ENCODE assay signal across 1 cellular context in genomic region chr16:11278681-11279628, GRCh38.
TF ChIP-seq lines count a peak whose summit lies in the region.

No MANE protein-coding gene starts in this region.

TF ChIP-seq in IMR-90, 13 proteins besides CTCF, POLR2A, EP300 and RAD21:
- no peak for TF ChIP-seq RFX5 (IDR thresholded peaks at IDR 0.05; ENCODE audit: low read depth, low read length)
- no peak for TF ChIP-seq MAZ (IDR thresholded peaks at IDR 0.05; ENCODE audit: borderline replicate concordance, low read depth, low read length)
- TF ChIP-seq USF2 (IDR thresholded peaks at IDR 0.05; ENCODE audit: low read depth, low read length) = no peak
- no peak for TF ChIP-seq MXI1 (IDR thresholded peaks at IDR 0.05; ENCODE audit: borderline replicate concordance, low read depth, low read length)
- TF ChIP-seq MAFK (IDR thresholded peaks at IDR 0.05; ENCODE audit: low read depth, low read length) = no peak
